1 cellular context compared by ENCODE assay signal in the genomic region with DNA sequence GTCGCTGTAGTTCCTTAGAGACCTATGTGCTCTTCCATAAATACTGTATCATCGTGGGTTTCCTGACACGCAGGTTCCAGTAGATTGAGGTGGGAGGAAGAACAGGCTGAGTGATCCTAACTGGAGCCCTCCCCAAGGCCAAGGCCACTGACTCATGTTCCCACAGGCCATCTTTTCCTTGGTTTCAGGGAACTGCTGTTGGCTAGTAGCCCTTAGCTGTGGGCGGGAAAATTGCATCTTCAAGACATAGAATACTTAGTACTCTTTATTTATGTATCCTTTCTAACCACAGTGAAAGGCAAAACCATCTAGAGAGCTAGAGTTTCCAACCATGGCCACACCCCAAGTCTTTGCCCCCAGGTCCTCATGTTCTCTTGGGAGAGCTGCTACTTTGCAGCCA.
TF ChIP-seq lines count a peak whose summit lies in the region.

No MANE protein-coding gene starts in this region.

TF ChIP-seq in IMR-90, 13 proteins besides CTCF, POLR2A, EP300 and RAD21:
- TF ChIP-seq SMC3 (IDR thresholded peaks at IDR 0.05; ENCODE audit: low read depth, low read length) (no peak), MAZ (IDR thresholded peaks at IDR 0.05; ENCODE audit: borderline replicate concordance, low read depth, low read length) (no peak), BHLHE40 (IDR thresholded peaks at IDR 0.05; ENCODE audit: low read depth, low read length) (no peak)
